In the genomic region with DNA sequence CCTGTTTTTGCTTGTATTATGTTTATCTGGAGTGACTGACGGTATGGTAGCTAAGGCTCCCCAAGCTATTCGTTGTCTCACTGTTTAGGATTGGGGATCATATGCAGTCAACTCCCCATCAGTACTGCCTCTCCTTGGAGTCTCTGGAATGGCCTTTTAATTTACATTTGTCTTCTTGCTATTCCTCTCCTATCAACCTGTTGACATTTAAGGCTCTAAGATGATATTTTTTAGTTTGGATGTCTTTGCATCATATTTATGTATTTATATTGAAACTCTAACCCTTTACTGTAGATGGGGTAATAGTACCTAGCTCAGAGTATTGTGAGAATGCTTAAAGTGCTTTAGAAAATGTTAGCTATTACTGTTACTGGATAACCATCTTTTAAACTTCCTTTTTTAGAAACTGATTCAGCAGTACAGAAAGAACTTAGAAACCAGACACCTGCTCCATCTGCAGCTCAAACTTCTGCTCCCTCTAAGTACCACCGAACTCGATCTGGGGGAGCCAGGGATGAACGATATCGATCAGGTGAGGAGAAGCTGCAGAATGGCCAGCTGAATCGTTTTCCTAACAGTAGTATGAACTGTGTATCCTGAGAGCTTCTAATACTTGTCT, we compare ENCODE assay signal across 23 cellular contexts.
DNase-seq lines count a peak whose midpoint lies in the region; ATAC-seq and TF ChIP-seq lines count a peak whose summit lies in the region.
"Had no signal": no experiment of that assay in that cellular context is flagged by ENCODE, and none has a peak within 500 bp of the region (broad histone marks: within the 10 kb centered on the region; RNA-seq: fewer than 3 reads in every experiment).

No MANE protein-coding gene starts in this region.

- BruUV-seq in OCI-LY7 (replicated peaks; lab: Mats Ljungman, UMichigan): no TSS peak

- H3K9me2 ChIP-seq in Loucy (replicated peaks; ENCODE audit: low read depth, low read length) (no peaks in the 10 kb centered on the region), OCI-LY7 (ENCODE audit: insufficient read depth, low read length) (no peaks in the 10 kb centered on the region)

- POLR2A ChIA-PET in HEK293 (lab: Yijun Ruan, JAX): no interaction called here
- POLR2A ChIA-PET in OCI-LY7 (lab: Charles Lee): interaction anchor here (0.6 to 1.4 kb wide), 9 partner anchors 127 to 1621 kb away, joined by 3 to 14 read pairs (median 3); partner anchors contain the start of gene DIP2B

- no peaks in the 10 kb centered on the region for H3K27me3 ChIP-seq in Loucy (ENCODE audit: insufficient read depth, low read length, poor library complexity, severe bottlenecking)
- H3K27me3 ChIP-seq: MG63, Peyer's patch had no signal

- H3K9me3 Mint-ChIP-seq in stimulated activated naive B cell treated with anti-CD40 and anti-IgM and Interleukin-4, amounts not matched to agents 10 μg/mL and 1 μg/mL and 100 μg/mL, for 72 hours: no peaks in the 10 kb centered on the region

- H3K27me3 Mint-ChIP-seq in stimulated activated naive B cell treated with anti-CD40 and anti-IgM and Interleukin-4, amounts not matched to agents 10 μg/mL and 1 μg/mL and 100 μg/mL, for 72 hours: no peaks in the 10 kb centered on the region

- peaks cover 16% of the 10 kb centered on the region; the same call in 1 of the 2 replicates for H3F3A ChIP-seq in Loucy (ENCODE audit: low read depth)

- H2AFZ ChIP-seq in Loucy (ENCODE audit: low read length) (no peak overlapping the region), OCI-LY7 (ENCODE audit: low read length) (no peak overlapping the region)

- H3K4me2 ChIP-seq in Loucy (ENCODE audit: low read depth, low read length, poor library complexity, severe bottlenecking) (peak overlapping the region; percentile 68), OCI-LY7 (ENCODE audit: low read length) (no peak overlapping the region)
- H3K4me2 ChIP-seq: KMS-11 had no signal

- TF ChIP-seq CTCF in HEK293 (tag by site-specific recombination; IDR thresholded peaks at IDR 0.05) (no peak), Loucy (conservative IDR thresholded peaks at IDR 0.05; ENCODE audit: low read length) (no peak), OCI-LY7 (conservative IDR thresholded peaks at IDR 0.05; ENCODE audit: low read length) (no peak)

- peak overlapping the region; percentile 54 for H3K9ac ChIP-seq in Loucy (ENCODE audit: low read depth, low read length, poor library complexity, severe bottlenecking)
- H3K9ac ChIP-seq: KMS-11 had no signal

- peaks cover 0 to 4% of the 10 kb centered on the region in 2 experiments; a peak in 1 of 3 replicates for H3K36me3 ChIP-seq in HEK293 (ENCODE audit: control insufficient read depth in 2 of 2, insufficient read depth in 1 of 2, low read length in 2 of 2)
- peaks cover 19% of the 10 kb centered on the region; the same call in 1 of the 2 replicates for H3K36me3 ChIP-seq in Loucy (ENCODE audit: insufficient read depth, low read length)
- peaks cover 6% of the 10 kb centered on the region; the same call in 1 of the 2 replicates for H3K36me3 ChIP-seq in OCI-LY7 (ENCODE audit: insufficient read depth, low read length)
- H3K36me3 ChIP-seq: MG63 had no signal

- no peak for DNase-seq in epithelial cell of prostate (ENCODE audit: low read depth, low spot score)
- no peak for DNase-seq in stimulated activated naive B cell treated with anti-CD40 and anti-IgM and Interleukin-4, amounts not matched to agents 10 μg/mL and 1 μg/mL and 100 μg/mL, for 72 hours
- no peak for DNase-seq in stimulated activated CD4-positive, alpha-beta T cell treated with anti-CD3 and anti-CD28 coated beads, Interleukin-2, amount 100 ng/mL, for 24 hours
- DNase-seq in OCI-LY7 (ENCODE audit: low spot score): no peak
- DNase-seq in ureter (ENCODE audit: low spot score): no peak
- DNase-seq: ACHN, AML-193, Caco-2, H7, MG63, NCI-H1092, NCI-H146, NCI-H2081, NCI-H345, NCI-H524 treated with DMSO at 0.1 percent for 48 hours, Peyer's patch, SHP77 had no signal

- H3K27ac Mint-ChIP-seq in stimulated activated naive B cell treated with anti-CD40 and anti-IgM and Interleukin-4, amounts not matched to agents 10 μg/mL and 1 μg/mL and 100 μg/mL, for 72 hours: peak overlapping the region; percentile 85

- peaks cover 11 to 21% of the 10 kb centered on the region in 2 donors for H3K36me3 Mint-ChIP-seq in stimulated activated naive B cell treated with anti-CD40 and anti-IgM and Interleukin-4, amounts not matched to agents 10 μg/mL and 1 μg/mL and 100 μg/mL, for 72 hours

- H3K4me1 Mint-ChIP-seq in stimulated activated naive B cell treated with anti-CD40 and anti-IgM and Interleukin-4, amounts not matched to agents 10 μg/mL and 1 μg/mL and 100 μg/mL, for 72 hours: peaks cover 11 to 42% of the 10 kb centered on the region in 2 donors

- no peak overlapping the region for H3K27ac ChIP-seq in HEK293 (ENCODE audit: extremely low read depth, low read depth, low read length)
- H3K27ac ChIP-seq in epithelial cell of prostate: peak overlapping the region; percentile 81
- H3K27ac ChIP-seq in OCI-LY7 (ENCODE audit: low read depth, low read length, poor library complexity, severe bottlenecking): no peak overlapping the region
- H3K27ac ChIP-seq: C4-2B, HL-60, KMS-11, Peyer's patch, SK-N-MC had no signal

- CTCF ChIA-PET in HEK293 (lab: Yijun Ruan, JAX) (interaction anchor here (0.6 to 3.7 kb wide), 4 partner anchors 17 to 136 kb away, joined by 4 to 45 read pairs (median 11); partner anchors contain the start of gene DIP2B), OCI-LY7 (lab: Charles Lee; ENCODE audit: unreplicated experiment) (no interaction called here)

- H3K4me3 Mint-ChIP-seq in stimulated activated naive B cell treated with anti-CD40 and anti-IgM and Interleukin-4, amounts not matched to agents 10 μg/mL and 1 μg/mL and 100 μg/mL, for 72 hours: no peak overlapping the region

- no peaks in the 10 kb centered on the region for H3K4me1 ChIP-seq in HEK293 (ENCODE audit: control insufficient read depth, insufficient read depth, low read length)
- peaks cover 58% of the 10 kb centered on the region for H3K4me1 ChIP-seq in Loucy (ENCODE audit: insufficient read depth, low read length, poor library complexity, severe bottlenecking)
- H3K4me1 ChIP-seq in OCI-LY7 (ENCODE audit: insufficient read depth, low read length, poor library complexity, severe bottlenecking): peaks cover 8% of the 10 kb centered on the region
- H3K4me1 ChIP-seq: Peyer's patch had no signal

- H3K9me3 ChIP-seq in HEK293 (ENCODE audit: control insufficient read depth, insufficient read depth, low read depth, low read length): no peaks in the 10 kb centered on the region
- H3K9me3 ChIP-seq in Loucy (ENCODE audit: insufficient read depth, low read depth, low read length): no peaks in the 10 kb centered on the region
- H3K9me3 ChIP-seq in OCI-LY7 (ENCODE audit: low read length): no peaks in the 10 kb centered on the region
- H3K9me3 ChIP-seq: Caco-2, MG63, Peyer's patch had no signal

- H4K20me1 ChIP-seq in Loucy (ENCODE audit: insufficient read depth, low read length, poor library complexity, severe bottlenecking): no peaks in the 10 kb centered on the region
- H4K20me1 ChIP-seq in OCI-LY7 (ENCODE audit: insufficient read depth, low read length): 0 out of 2 replicates have a peak, but pooled peaks cover 3% of the 10 kb centered on the region

- intact Hi-C loops in OCI-LY7 (cut with micrococcal nuclease; ENCODE audit: unreplicated experiment): no loop called here

- ATAC-seq in stimulated activated naive B cell treated with anti-CD40 and anti-IgM and Interleukin-4, amounts not matched to agents 10 μg/mL and 1 μg/mL and 100 μg/mL, for 72 hours (replicated peaks): no peak

- H3K79me2 ChIP-seq in Loucy (ENCODE audit: insufficient read depth, low read length): peaks cover 24% of the 10 kb centered on the region
- no peaks in the 10 kb centered on the region for H3K79me2 ChIP-seq in OCI-LY7 (ENCODE audit: insufficient read depth, low read depth, low read length)

- H3K4me3 ChIP-seq in HEK293 (ENCODE audit: low read depth, low read length): no peak overlapping the region
- peak overlapping the region; percentile 34 for H3K4me3 ChIP-seq in Loucy (ENCODE audit: low read length, poor library complexity, severe bottlenecking)
- no peak overlapping the region for H3K4me3 ChIP-seq in OCI-LY7 (ENCODE audit: low read depth, low read length, poor library complexity, severe bottlenecking)
- H3K4me3 ChIP-seq: MG63, Peyer's patch, SK-N-MC had no signal

TF ChIP-seq in HEK293, 187 proteins besides CTCF, POLR2A, EP300 and RAD21:
- TF ChIP-seq ATF2 (tag by site-specific recombination; IDR thresholded peaks at IDR 0.05; ENCODE audit: low read depth) (no peak), SCRT1 (tag by site-specific recombination; IDR thresholded peaks at IDR 0.05; ENCODE audit: borderline replicate concordance) (peak; percentile 73), ZNF555 (tag by site-specific recombination; conservative IDR thresholded peaks at IDR 0.05) (no peak), KLF16 (tag by site-specific recombination; IDR thresholded peaks at IDR 0.05) (no peak), ZNF544 (tag by site-specific recombination; IDR thresholded peaks at IDR 0.05) (no peak), ZNF416 (tag by site-specific recombination; IDR thresholded peaks at IDR 0.05) (no peak), SCRT2 (tag by site-specific recombination; IDR thresholded peaks at IDR 0.05) (peak; percentile 79)
